1 cellular context compared by ENCODE assay signal in the genomic region with DNA sequence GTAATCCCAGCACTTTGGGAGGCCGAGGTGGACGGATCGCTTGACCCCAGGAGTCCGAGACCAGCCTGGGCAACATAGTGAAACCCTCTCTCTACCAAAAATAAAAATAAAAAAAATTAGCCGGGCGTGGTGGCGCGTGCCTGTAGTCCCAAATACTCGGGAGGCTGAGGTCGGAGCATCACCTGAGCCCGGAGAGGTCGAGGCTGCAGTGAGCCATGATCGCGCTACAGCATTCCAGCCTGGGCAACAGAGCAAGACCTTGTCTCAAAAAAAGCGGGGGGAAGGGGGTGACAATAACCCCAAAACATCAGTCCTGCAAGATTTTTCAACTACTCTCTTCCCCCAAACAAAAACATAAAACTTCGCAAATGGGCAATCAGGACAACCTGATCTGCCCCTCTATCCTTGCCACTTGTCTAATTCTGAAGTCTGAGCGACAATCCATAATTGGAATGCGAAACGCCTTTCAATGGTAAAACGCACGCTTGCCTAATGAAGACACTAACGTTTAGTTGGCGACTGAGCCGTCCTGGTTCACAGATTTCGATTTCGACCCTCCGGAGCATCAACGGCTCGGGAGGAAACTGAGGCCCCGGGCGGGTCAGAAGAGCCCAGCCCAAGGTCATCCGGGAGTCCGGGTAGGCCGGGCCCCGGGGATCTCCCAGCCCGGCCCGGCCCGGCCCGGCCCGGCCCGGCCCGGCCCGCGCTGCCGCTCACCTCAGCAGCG.
TF ChIP-seq lines count a peak whose summit lies in the region.

No MANE protein-coding gene starts in this region.

TF ChIP-seq in A549, 52 proteins besides CTCF, POLR2A, EP300 and RAD21:
- TF ChIP-seq TFCP2L1 (CRISPR knock-in tag; IDR thresholded peaks at IDR 0.05), result no peak
- no peak for TF ChIP-seq SREBF2 (IDR thresholded peaks at IDR 0.05)
- TF ChIP-seq EHF (CRISPR knock-in tag; IDR thresholded peaks at IDR 0.05), result no peak
- TF ChIP-seq SMC3 (IDR thresholded peaks at IDR 0.05), result no peak
- TF ChIP-seq RFX5 (IDR thresholded peaks at IDR 0.05), result no peak
- no peak; the same call in 1 of the 2 replicates for TF ChIP-seq MAX (IDR thresholded peaks at IDR 0.05)
- no peak for TF ChIP-seq NPAS2 (CRISPR knock-in tag; IDR thresholded peaks at IDR 0.05; ENCODE audit: borderline replicate concordance)
- no peak for TF ChIP-seq FOSB (CRISPR knock-in tag; IDR thresholded peaks at IDR 0.05)
- TF ChIP-seq CBX8 (IDR thresholded peaks at IDR 0.05), result no peak
- TF ChIP-seq CBX2 (IDR thresholded peaks at IDR 0.05; ENCODE audit: borderline replicate concordance, low read depth), result no peak
- TF ChIP-seq, protein P1, sequence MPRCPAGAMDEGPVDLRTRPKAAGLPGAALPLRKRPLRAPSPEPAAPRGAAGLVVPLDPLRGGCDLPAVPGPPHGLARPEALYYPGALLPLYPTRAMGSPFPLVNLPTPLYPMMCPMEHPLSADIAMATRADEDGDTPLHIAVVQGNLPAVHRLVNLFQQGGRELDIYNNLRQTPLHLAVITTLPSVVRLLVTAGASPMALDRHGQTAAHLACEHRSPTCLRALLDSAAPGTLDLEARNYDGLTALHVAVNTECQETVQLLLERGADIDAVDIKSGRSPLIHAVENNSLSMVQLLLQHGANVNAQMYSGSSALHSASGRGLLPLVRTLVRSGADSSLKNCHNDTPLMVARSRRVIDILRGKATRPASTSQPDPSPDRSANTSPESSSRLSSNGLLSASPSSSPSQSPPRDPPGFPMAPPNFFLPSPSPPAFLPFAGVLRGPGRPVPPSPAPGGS (IDR thresholded peaks at IDR 0.05), result no peak
- no peak for TF ChIP-seq RCOR1 (IDR thresholded peaks at IDR 0.05; ENCODE audit: low read depth, low read length)
- no peak for TF ChIP-seq NR3C1 (IDR thresholded peaks at IDR 0.05)
- no peak for TF ChIP-seq JUN (IDR thresholded peaks at IDR 0.05)
- no peak for TF ChIP-seq MYC (IDR thresholded peaks at IDR 0.05; ENCODE audit: borderline replicate concordance, low read length)
- TF ChIP-seq, protein P2, sequence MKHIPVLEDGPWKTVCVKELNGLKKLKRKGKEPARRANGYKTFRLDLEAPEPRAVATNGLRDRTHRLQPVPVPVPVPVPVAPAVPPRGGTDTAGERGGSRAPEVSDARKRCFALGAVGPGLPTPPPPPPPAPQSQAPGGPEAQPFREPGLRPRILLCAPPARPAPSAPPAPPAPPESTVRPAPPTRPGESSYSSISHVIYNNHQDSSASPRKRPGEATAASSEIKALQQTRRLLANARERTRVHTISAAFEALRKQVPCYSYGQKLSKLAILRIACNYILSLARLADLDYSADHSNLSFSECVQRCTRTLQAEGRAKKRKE (CRISPR knock-in tag; IDR thresholded peaks at IDR 0.05; ENCODE audit: low read depth), result no peak
- TF ChIP-seq PHF8 (IDR thresholded peaks at IDR 0.05; ENCODE audit: borderline replicate concordance, low read depth), result no peak
- no peak for TF ChIP-seq POLR2AphosphoS2 (conservative IDR thresholded peaks at IDR 0.05; ENCODE audit: low read length)
- no peak for TF ChIP-seq CHD2 (IDR thresholded peaks at IDR 0.05; ENCODE audit: low read length, partially characterized antibody)
TF ChIP-seq in A549: peak in this region for 0.
